ENCODE assay signal across 27 cellular contexts in genomic region chr10:1175956-1176565, GRCh38.
"Had no signal": no experiment of that assay in that cellular context is flagged by ENCODE, and none has a peak within 500 bp of the region (broad histone marks: within the 10 kb centered on the region; RNA-seq: fewer than 3 reads in every experiment).

No MANE protein-coding gene starts in this region.

- H3K4me2 ChIP-seq: PC-9 had no signal

- FAIRE-seq: TTC549 had no signal

- ATAC-seq: activated CD8-positive, alpha-beta T cell treated with anti-CD3 and anti-CD28 coated beads for 36 hours; activated naive CD4-positive, alpha-beta T cell treated with anti-CD3 and anti-CD28 coated beads, Interleukin-2, amount 50 U/mL, for 72 hours; activated T-cell treated with anti-CD3 and anti-CD28 coated beads, Interleukin-2, amount 50 U/mL, for 72 hours; activated T-helper 17 cell treated with anti-CD3 and anti-CD28 coated beads, Interleukin-2, amount 50 U/mL, for 72 hours had no signal

- DNase-seq: activated CD4-positive, alpha-beta T cell treated with anti-CD3 and anti-CD28 coated beads for 1 hour; activated CD4-positive, alpha-beta T cell treated with anti-CD3 and anti-CD28 coated beads for 48 hours; activated CD4-positive, alpha-beta T cell treated with anti-CD3 and anti-CD28 coated beads, Interleukin-2, amount 50 U/mL, for 4 hours; activated CD4-positive, CD25-positive, alpha-beta regulatory T cell; activated CD8-positive, alpha-beta T cell treated with anti-CD3 and anti-CD28 coated beads for 36 hours; activated gamma-delta T cell treated with Interleukin-2 at 50 U/mL for 16 hours; activated naive CD4-positive, alpha-beta T cell treated with anti-CD3 and anti-CD28 coated beads for 36 hours; activated T-cell treated with anti-CD3 and anti-CD28 coated beads, Interleukin-2, amount 50 U/mL, for 1 hour; activated T-cell treated with anti-CD3 and anti-CD28 coated beads, Interleukin-2, amount 50 U/mL, for 72 hours; adrenal gland; anterior cingulate cortex; brain microvascular endothelial cell; Karpas-422; KBM-7; NCI-H1105; NCI-H1417 treated with DMSO at 0.1 percent for 48 hours; NCI-H187 treated with DMSO at 0.1 percent for 48 hours; NCI-H2081 treated with DMSO at 0.1 percent for 48 hours; NCI-H345; NCI-H524 treated with DMSO at 0.1 percent for 48 hours; PC-9; SHP77; SJCRH30 had no signal

- H3K4me1 ChIP-seq: adrenal gland, SJCRH30 had no signal

- H3K27me3 ChIP-seq: adrenal gland, brain microvascular endothelial cell, SJCRH30 had no signal

- H3K27ac ChIP-seq: adrenal gland, brain microvascular endothelial cell, PC-9, SJCRH30, SK-N-MC had no signal

- H3K9me3 ChIP-seq: adrenal gland, SJCRH30 had no signal

- H3K36me3 ChIP-seq: adrenal gland, brain microvascular endothelial cell, SJCRH30 had no signal

- H2AFZ ChIP-seq: PC-9 had no signal

- H3K4me3 ChIP-seq: adrenal gland, PC-9, SJCRH30, SK-N-MC had no signal
